17 cellular contexts compared by ENCODE assay signal in the genomic region with DNA sequence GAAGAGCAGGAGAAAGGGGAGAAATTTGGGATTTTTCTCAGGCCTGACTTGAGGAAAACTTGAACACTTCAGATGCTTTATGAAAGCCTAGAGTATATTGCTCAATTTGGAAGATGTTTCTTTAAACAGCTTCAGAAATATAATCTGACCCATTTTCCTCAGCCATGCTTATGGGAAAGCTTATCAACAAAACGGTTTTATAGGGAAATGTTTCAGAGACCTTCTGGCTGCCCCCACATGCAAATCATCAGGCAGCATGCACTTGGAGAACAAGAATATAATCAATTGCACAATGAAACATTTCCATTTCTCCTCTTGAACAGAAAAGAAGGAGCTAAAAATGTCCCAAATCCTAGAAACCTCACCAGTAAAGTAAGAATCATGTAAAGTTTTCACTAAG.
DNase-seq lines count a peak whose midpoint lies in the region; ATAC-seq and TF ChIP-seq lines count a peak whose summit lies in the region.
"Had no signal": no experiment of that assay in that cellular context is flagged by ENCODE, and none has a peak within 500 bp of the region (broad histone marks: within the 10 kb centered on the region; RNA-seq: fewer than 3 reads in every experiment).

No MANE protein-coding gene starts in this region.

- H3K4me3 Mint-ChIP-seq in WTC11, result no peak overlapping the region
- H3K4me3 Mint-ChIP-seq: CD14-positive monocyte; CD4-positive, alpha-beta memory T cell had no signal

- no peak for ATAC-seq in HG02981 (IDR thresholded peaks at IDR 0.05; ENCODE audit: unreplicated experiment)
- no peak for ATAC-seq in WTC11
- ATAC-seq: A549, HepG2 had no signal

- no peaks in the 10 kb centered on the region for H3K36me3 Mint-ChIP-seq in WTC11
- H3K36me3 Mint-ChIP-seq: CD14-positive monocyte; CD4-positive, alpha-beta memory T cell had no signal

- TF ChIP-seq CTCF in AG09309 (IDR thresholded peaks at IDR 0.05; ENCODE audit: control insufficient read depth, insufficient read depth, low read depth, low read length, missing control alignments) (no peak), fibroblast of the aortic adventitia (IDR thresholded peaks at IDR 0.05; ENCODE audit: insufficient read depth, low read length) (no peak), WTC11 (IDR thresholded peaks at IDR 0.05) (no peak)

- H3K36me3 ChIP-seq in rectal smooth muscle tissue (ENCODE audit: control insufficient read depth, insufficient read depth, low read length), result no peaks in the 10 kb centered on the region
- H3K36me3 ChIP-seq: BLaER1, HAP-1 had no signal

- no peaks in the 10 kb centered on the region for H3K27me3 ChIP-seq in rectal smooth muscle tissue (ENCODE audit: control insufficient read depth, insufficient read depth, low read length)
- H3K27me3 ChIP-seq: BLaER1 had no signal

- no peaks in the 10 kb centered on the region for H3K4me1 Mint-ChIP-seq in WTC11
- H3K4me1 Mint-ChIP-seq: CD14-positive monocyte; CD4-positive, alpha-beta memory T cell had no signal

- no peak overlapping the region for H3K27ac Mint-ChIP-seq in WTC11
- H3K27ac Mint-ChIP-seq: CD14-positive monocyte; CD4-positive, alpha-beta memory T cell had no signal

- POLR2A ChIA-PET in WTC11 (lab: Charles Lee), result no interaction called here

- H3K9me3 Mint-ChIP-seq in WTC11, result no peaks in the 10 kb centered on the region

- H3K27me3 Mint-ChIP-seq in WTC11 (ENCODE audit: low read depth), result no peaks in the 10 kb centered on the region
- H3K27me3 Mint-ChIP-seq: CD4-positive, alpha-beta memory T cell had no signal

- no peak overlapping the region for H3K9ac ChIP-seq in rectal smooth muscle tissue (ENCODE audit: low read length)
- H3K9ac ChIP-seq: BLaER1, GM23248 had no signal

- DNase-seq in AG09309 (ENCODE audit: low read depth), result peak; percentile 46
- DNase-seq in NCI-H526 (lab: John Stamatoyannopoulos, UW), result peak; percentile 68 to 69
- peak; percentile 30 for DNase-seq in fibroblast of the aortic adventitia (ENCODE audit: low read depth)
- DNase-seq in NCI-H1694 (lab: John Stamatoyannopoulos, UW), result no peak
- no peak for DNase-seq in WTC11 (ENCODE audit: low spot score)
- no peak for DNase-seq in mesenteric fat pad (ENCODE audit: low spot score)
- DNase-seq: Calu3; CD4-positive, alpha-beta memory T cell; GM23248 had no signal

- H3K4me3 ChIP-seq in AG09309 (ENCODE audit: control insufficient read depth, low read depth, low read length) (no peak overlapping the region), fibroblast of the aortic adventitia (ENCODE audit: low read depth, low read length) (no peak overlapping the region), rectal smooth muscle tissue (ENCODE audit: low read length) (no peak overlapping the region)
- H3K4me3 ChIP-seq: A549, BLaER1, GM23248, HAP-1 had no signal

- peak overlapping the region; percentile 30 for H3K27ac ChIP-seq in rectal smooth muscle tissue (ENCODE audit: low read depth, low read length)
- H3K27ac ChIP-seq: 22Rv1, A549, BLaER1, GM23248 had no signal

- H3K4me1 ChIP-seq in rectal smooth muscle tissue (ENCODE audit: control insufficient read depth, insufficient read depth, low read length), result peaks cover 4% of the 10 kb centered on the region
- H3K4me1 ChIP-seq: A549, BLaER1, HAP-1 had no signal

- CTCF ChIA-PET in WTC11 (lab: Charles Lee), result no interaction called here

TF ChIP-seq in WTC11, 78 proteins besides CTCF, POLR2A, EP300 and RAD21:
- TF ChIP-seq, protein P1, sequence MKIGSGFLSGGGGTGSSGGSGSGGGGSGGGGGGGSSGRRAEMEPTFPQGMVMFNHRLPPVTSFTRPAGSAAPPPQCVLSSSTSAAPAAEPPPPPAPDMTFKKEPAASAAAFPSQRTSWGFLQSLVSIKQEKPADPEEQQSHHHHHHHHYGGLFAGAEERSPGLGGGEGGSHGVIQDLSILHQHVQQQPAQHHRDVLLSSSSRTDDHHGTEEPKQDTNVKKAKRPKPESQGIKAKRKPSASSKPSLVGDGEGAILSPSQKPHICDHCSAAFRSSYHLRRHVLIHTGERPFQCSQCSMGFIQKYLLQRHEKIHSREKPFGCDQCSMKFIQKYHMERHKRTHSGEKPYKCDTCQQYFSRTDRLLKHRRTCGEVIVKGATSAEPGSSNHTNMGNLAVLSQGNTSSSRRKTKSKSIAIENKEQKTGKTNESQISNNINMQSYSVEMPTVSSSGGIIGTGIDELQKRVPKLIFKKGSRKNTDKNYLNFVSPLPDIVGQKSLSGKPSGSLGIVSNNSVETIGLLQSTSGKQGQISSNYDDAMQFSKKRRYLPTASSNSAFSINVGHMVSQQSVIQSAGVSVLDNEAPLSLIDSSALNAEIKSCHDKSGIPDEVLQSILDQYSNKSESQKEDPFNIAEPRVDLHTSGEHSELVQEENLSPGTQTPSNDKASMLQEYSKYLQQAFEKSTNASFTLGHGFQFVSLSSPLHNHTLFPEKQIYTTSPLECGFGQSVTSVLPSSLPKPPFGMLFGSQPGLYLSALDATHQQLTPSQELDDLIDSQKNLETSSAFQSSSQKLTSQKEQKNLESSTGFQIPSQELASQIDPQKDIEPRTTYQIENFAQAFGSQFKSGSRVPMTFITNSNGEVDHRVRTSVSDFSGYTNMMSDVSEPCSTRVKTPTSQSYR (CRISPR knock-in tag; IDR thresholded peaks at IDR 0.05), result no peak
- TF ChIP-seq FOXK1 (CRISPR knock-in tag; IDR thresholded peaks at IDR 0.05) (no peak), TP53 (CRISPR knock-in tag; IDR thresholded peaks at IDR 0.05) (no peak), FOXJ3 (CRISPR knock-in tag; IDR thresholded peaks at IDR 0.05; ENCODE audit: borderline replicate concordance) (no peak), ZNF396 (CRISPR knock-in tag; IDR thresholded peaks at IDR 0.05; ENCODE audit: borderline replicate concordance) (no peak), RELA (CRISPR knock-in tag; IDR thresholded peaks at IDR 0.05; ENCODE audit: borderline replicate concordance) (no peak), EMX1 (CRISPR knock-in tag; IDR thresholded peaks at IDR 0.05) (no peak), NR2C2 (CRISPR knock-in tag; IDR thresholded peaks at IDR 0.05) (no peak), ZNF232 (CRISPR knock-in tag; IDR thresholded peaks at IDR 0.05) (no peak)
- TF ChIP-seq, protein P2, sequence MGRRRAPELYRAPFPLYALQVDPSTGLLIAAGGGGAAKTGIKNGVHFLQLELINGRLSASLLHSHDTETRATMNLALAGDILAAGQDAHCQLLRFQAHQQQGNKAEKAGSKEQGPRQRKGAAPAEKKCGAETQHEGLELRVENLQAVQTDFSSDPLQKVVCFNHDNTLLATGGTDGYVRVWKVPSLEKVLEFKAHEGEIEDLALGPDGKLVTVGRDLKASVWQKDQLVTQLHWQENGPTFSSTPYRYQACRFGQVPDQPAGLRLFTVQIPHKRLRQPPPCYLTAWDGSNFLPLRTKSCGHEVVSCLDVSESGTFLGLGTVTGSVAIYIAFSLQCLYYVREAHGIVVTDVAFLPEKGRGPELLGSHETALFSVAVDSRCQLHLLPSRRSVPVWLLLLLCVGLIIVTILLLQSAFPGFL (CRISPR knock-in tag; IDR thresholded peaks at IDR 0.05; ENCODE audit: borderline replicate concordance), result no peak
- TF ChIP-seq, protein P3, sequence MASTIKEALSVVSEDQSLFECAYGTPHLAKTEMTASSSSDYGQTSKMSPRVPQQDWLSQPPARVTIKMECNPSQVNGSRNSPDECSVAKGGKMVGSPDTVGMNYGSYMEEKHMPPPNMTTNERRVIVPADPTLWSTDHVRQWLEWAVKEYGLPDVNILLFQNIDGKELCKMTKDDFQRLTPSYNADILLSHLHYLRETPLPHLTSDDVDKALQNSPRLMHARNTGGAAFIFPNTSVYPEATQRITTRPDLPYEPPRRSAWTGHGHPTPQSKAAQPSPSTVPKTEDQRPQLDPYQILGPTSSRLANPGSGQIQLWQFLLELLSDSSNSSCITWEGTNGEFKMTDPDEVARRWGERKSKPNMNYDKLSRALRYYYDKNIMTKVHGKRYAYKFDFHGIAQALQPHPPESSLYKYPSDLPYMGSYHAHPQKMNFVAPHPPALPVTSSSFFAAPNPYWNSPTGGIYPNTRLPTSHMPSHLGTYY (CRISPR knock-in tag; IDR thresholded peaks at IDR 0.05), result no peak
- TF ChIP-seq, protein P4, sequence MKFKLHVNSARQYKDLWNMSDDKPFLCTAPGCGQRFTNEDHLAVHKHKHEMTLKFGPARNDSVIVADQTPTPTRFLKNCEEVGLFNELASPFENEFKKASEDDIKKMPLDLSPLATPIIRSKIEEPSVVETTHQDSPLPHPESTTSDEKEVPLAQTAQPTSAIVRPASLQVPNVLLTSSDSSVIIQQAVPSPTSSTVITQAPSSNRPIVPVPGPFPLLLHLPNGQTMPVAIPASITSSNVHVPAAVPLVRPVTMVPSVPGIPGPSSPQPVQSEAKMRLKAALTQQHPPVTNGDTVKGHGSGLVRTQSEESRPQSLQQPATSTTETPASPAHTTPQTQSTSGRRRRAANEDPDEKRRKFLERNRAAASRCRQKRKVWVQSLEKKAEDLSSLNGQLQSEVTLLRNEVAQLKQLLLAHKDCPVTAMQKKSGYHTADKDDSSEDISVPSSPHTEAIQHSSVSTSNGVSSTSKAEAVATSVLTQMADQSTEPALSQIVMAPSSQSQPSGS (CRISPR knock-in tag; IDR thresholded peaks at IDR 0.05; ENCODE audit: borderline replicate concordance, low read depth), result no peak
TF ChIP-seq in WTC11: peak in this region for 0.

Comparison
In these comparisons a context has a peak if more than half of its experiments do, and no peak if none do; other contexts are left out.
1. DNase-seq: peak in AG09309 (single experiment), NCI-H526 (2 of 2) and fibroblast of the aortic adventitia (single experiment); none in NCI-H1694 (single experiment), WTC11 (single experiment) and mesenteric fat pad (single experiment).